11 cellular contexts compared by ENCODE assay signal in the genomic region with DNA sequence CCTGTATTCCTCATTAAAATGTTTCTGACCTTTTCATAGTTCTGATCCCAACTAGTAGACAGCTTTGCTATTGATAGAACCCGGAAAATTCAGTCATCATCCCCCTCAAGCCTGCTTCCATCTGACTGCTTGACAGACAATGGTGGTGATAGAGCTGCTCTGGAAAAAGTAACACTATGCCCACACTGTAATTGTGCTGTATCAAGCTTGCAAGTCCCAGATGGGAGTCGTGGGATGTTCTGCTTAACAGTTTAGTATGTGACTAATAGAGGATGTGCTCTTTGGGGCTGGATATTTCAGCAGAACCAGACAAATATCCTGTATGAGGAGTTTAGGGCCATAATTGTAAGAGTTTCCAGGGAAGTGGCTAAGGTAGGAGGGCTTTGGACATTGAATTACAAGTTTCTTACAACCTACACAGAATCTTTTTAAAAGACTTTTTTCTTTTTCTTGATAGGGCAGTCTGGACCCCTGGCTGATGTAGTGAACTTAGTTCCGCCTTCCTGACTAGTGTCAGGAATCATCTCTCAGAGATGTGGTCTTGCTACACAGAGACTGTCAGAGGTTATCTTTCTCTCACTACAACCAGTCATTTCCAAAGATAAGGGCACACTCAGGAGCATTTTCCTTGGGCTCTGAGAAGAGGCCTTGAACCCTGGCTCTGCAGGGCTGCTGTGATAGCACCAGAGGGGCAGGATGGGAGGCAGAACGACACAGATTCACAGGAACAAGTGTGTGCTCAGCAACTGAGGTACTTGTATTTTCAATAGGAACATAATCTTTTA.
DNase-seq lines count a peak whose midpoint lies in the region; ATAC-seq and TF ChIP-seq lines count a peak whose summit lies in the region.
"Had no signal": no experiment of that assay in that cellular context is flagged by ENCODE, and none has a peak within 500 bp of the region (broad histone marks: within the 10 kb centered on the region; RNA-seq: fewer than 3 reads in every experiment).

No MANE protein-coding gene starts in this region.

- H3K9me3 ChIP-seq in naive thymus-derived CD4-positive, alpha-beta T cell (ENCODE audit: control insufficient read depth in 2 of 3, low read length in 3 of 3), result no peaks in the 10 kb centered on the region
- no peaks in the 10 kb centered on the region for H3K9me3 ChIP-seq in Peyer's patch

- no peak overlapping the region for H3K27ac ChIP-seq in brain microvascular endothelial cell
- no peak overlapping the region for H3K27ac ChIP-seq in naive thymus-derived CD4-positive, alpha-beta T cell (ENCODE audit: low read depth, low read length)
- no peak overlapping the region for H3K27ac ChIP-seq in Peyer's patch

- no peaks in the 10 kb centered on the region for H3K27me3 ChIP-seq in brain microvascular endothelial cell (replicated peaks)
- H3K27me3 ChIP-seq in naive thymus-derived CD4-positive, alpha-beta T cell (ENCODE audit: control insufficient read depth in 2 of 2, insufficient read depth in 2 of 2, low read length in 2 of 2), result no peaks in the 10 kb centered on the region
- no peaks in the 10 kb centered on the region for H3K27me3 ChIP-seq in Peyer's patch

- peaks cover 0 to 3% (median 0%) of the 10 kb centered on the region in 11 donors for H3K9me3 Mint-ChIP-seq in naive thymus-derived CD4-positive, alpha-beta T cell
- H3K9me3 Mint-ChIP-seq: naive B cell had no signal

- peaks cover 11 to 22% of the 10 kb centered on the region in 2 donors for H3K4me1 ChIP-seq in naive thymus-derived CD4-positive, alpha-beta T cell (ENCODE audit: control insufficient read depth in 2 of 2, insufficient read depth in 2 of 2, low read length in 2 of 2)
- no peaks in the 10 kb centered on the region for H3K4me1 ChIP-seq in Peyer's patch

- POLR2A ChIA-PET in naive thymus-derived CD4-positive, alpha-beta T cell (lab: Charles Lee), result interaction anchor here (1.1 kb wide), 1 partner anchor 222 kb away, joined by 4 read pairs; no protein-coding TSS in a partner anchor

- H3K27me3 Mint-ChIP-seq in naive thymus-derived CD4-positive, alpha-beta T cell, result peaks cover 0 to 5% (median 2%) of the 10 kb centered on the region in 5 donors

- DNase-seq in CMK (ENCODE audit: low read depth), result peak; percentile 81
- peak; percentile 29 for DNase-seq in HT-29 (ENCODE audit: low spot score)
- peak; percentile 38 for DNase-seq in brain microvascular endothelial cell
- no peak for DNase-seq in naive thymus-derived CD4-positive, alpha-beta T cell
- no peak for DNase-seq in SKM-1 (lab: John Stamatoyannopoulos, UW; ENCODE audit: unreplicated experiment)
- DNase-seq in NCI-H2107 treated with DMSO at 0.1 percent for 48 hours (lab: John Stamatoyannopoulos, UW; ENCODE audit: unreplicated experiment), result no peak
- no peak for DNase-seq in Peyer's patch
- DNase-seq: naive B cell, NCI-H2227 treated with DMSO at 0.1 percent for 48 hours had no signal

- peak overlapping the region in 5 of 9 donors; percentile 1 to 51 (median 12) for H3K27ac Mint-ChIP-seq in naive thymus-derived CD4-positive, alpha-beta T cell

- H3K4me3 Mint-ChIP-seq in naive thymus-derived CD4-positive, alpha-beta T cell, result peak overlapping the region in 6 of 10 donors; percentile 42 to 76 (median 62)

- intact Hi-C loops in naive thymus-derived CD4-positive, alpha-beta T cell (cut with micrococcal nuclease), result loop anchor here (1.0 to 5.0 kb wide), 8 partner anchors 15 to 379 kb away; partner anchors contain the start of gene RBMS1 (in 2 of the 2)

- peaks cover 23 to 40% (median 34%) of the 10 kb centered on the region in 7 donors for H3K4me1 Mint-ChIP-seq in naive thymus-derived CD4-positive, alpha-beta T cell

- H3K36me3 ChIP-seq in brain microvascular endothelial cell (replicated peaks), result no peaks in the 10 kb centered on the region
- H3K36me3 ChIP-seq in naive thymus-derived CD4-positive, alpha-beta T cell (ENCODE audit: control insufficient read depth in 2 of 3, insufficient read depth in 3 of 3, low read length in 3 of 3), result no peaks in the 10 kb centered on the region
- H3K36me3 ChIP-seq in Peyer's patch, result no peaks in the 10 kb centered on the region

- ATAC-seq in naive thymus-derived CD4-positive, alpha-beta T cell, result no peak
- ATAC-seq in HG02763 (IDR thresholded peaks at IDR 0.05; ENCODE audit: unreplicated experiment), result no peak
- ATAC-seq: HepG2 had no signal

- CTCF ChIA-PET in naive thymus-derived CD4-positive, alpha-beta T cell (lab: Charles Lee), result no interaction called here

- no peak for TF ChIP-seq CTCF in brain microvascular endothelial cell (IDR thresholded peaks at IDR 0.05; ENCODE audit: low read depth, low read length, missing control alignments)
- TF ChIP-seq CTCF in Peyer's patch (IDR thresholded peaks at IDR 0.05), result no peak

- no peaks in the 10 kb centered on the region for H3K36me3 Mint-ChIP-seq in naive thymus-derived CD4-positive, alpha-beta T cell
- H3K36me3 Mint-ChIP-seq: naive B cell had no signal

- no peak for TF ChIP-seq POLR2A in Peyer's patch (IDR thresholded peaks at IDR 0.05)

- in situ Hi-C loops in brain microvascular endothelial cell (cut with HindIII; ENCODE audit: low pct_ligation_motif_present, low sequenced_read_pairs), result no loop called here

- H3K4me3 ChIP-seq in brain microvascular endothelial cell (ENCODE audit: low read depth, low read length) (no peak overlapping the region), Peyer's patch (no peak overlapping the region)
- no peak overlapping the region for H3K4me3 ChIP-seq in naive thymus-derived CD4-positive, alpha-beta T cell (ENCODE audit: low read length)

Comparison
In these comparisons a context has a peak if more than half of its experiments do, and no peak if none do; other contexts are left out.
1. DNase-seq: peak in CMK (single experiment), HT-29 (single experiment) and brain microvascular endothelial cell (single experiment); none in naive thymus-derived CD4-positive, alpha-beta T cell (0 of 9), SKM-1 (single experiment), NCI-H2107 treated with DMSO at 0.1 percent for 48 hours (single experiment) and Peyer's patch (0 of 3).